In the genomic region with DNA sequence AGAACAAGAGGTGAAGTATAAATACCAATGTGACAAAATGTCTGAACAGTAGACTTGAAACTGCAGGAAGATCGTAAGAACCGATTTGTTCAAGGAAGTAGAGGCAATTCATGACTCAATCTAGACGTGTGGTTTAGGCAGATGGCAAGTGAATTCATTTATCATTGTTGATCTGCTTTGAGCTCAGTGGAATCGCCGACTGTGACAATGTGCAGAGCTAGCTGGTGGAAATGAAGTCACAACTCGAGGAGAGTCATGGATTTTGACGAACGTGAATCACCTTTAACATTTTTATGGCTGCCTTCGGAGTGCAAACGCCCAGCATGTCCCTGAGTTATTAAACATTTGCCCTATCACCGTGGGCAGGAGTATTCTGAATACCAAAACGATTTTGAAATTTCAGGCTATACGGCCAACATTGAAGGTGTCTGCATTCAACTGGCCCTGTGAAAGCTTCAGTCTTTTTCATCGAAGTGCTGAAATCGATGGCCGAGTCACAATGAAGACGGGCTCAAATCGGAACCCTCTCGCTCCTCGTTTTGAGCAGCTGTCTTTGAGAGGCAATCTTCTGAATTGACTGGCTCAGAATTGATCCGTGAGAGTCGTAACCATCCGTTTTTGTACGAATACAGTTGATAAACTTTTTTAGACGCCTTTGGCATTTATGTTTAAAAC, we compare ENCODE assay signal across 7 cellular contexts. TPM values are rescaled to one million over a fixed set of nuclear protein-coding genes. Genes with fewer than 3 reads are reported as not detected.
DNase-seq lines count a peak whose midpoint lies in the region; ATAC-seq and TF ChIP-seq lines count a peak whose summit lies in the region.

No MANE protein-coding gene starts in this region.

- peak; percentile 9 for ATAC-seq in GM18870 (IDR thresholded peaks at IDR 0.05; ENCODE audit: unreplicated experiment)
- peak; percentile 5 for ATAC-seq in HG03108 (IDR thresholded peaks at IDR 0.05; ENCODE audit: unreplicated experiment)
- ATAC-seq in heart right ventricle: peak in 5 of 8 donors; percentile 2 to 11 (median 6)
- ATAC-seq in GM18858 (IDR thresholded peaks at IDR 0.05; ENCODE audit: unreplicated experiment): no peak

- WGBS in heart right ventricle, 2 donors: 2 to 3% methylated on average over 25 of the region's 25 CpGs

- H3K4me3 Mint-ChIP-seq in activated naive CD4-positive, alpha-beta T cell treated with anti-CD3 and anti-CD28 coated beads, Interleukin-2, amount 50 U/mL, for 24 hours: peak overlapping the region; percentile 96

- H3K9me3 ChIP-seq in heart right ventricle: peaks cover 0 to 19% (median 0%) of the 10 kb centered on the region in 11 donors

- no peaks in the 10 kb centered on the region for H3K9me3 Mint-ChIP-seq in activated naive CD4-positive, alpha-beta T cell treated with anti-CD3 and anti-CD28 coated beads, Interleukin-2, amount 50 U/mL, for 24 hours

- no peaks in the 10 kb centered on the region for H3K27me3 Mint-ChIP-seq in activated naive CD4-positive, alpha-beta T cell treated with anti-CD3 and anti-CD28 coated beads, Interleukin-2, amount 50 U/mL, for 24 hours

- H3K4me1 Mint-ChIP-seq in activated naive CD4-positive, alpha-beta T cell treated with anti-CD3 and anti-CD28 coated beads, Interleukin-2, amount 50 U/mL, for 24 hours: peaks cover 21% of the 10 kb centered on the region

- intact Hi-C loops in heart right ventricle (cut with DNase I): loop anchor here in 1 of 10 donors (1.0 to 5.0 kb wide), 2 partner anchors 17 to 40 kb away; no protein-coding TSS in a partner anchor

- peaks cover 20% of the 10 kb centered on the region for H3K36me3 Mint-ChIP-seq in activated naive CD4-positive, alpha-beta T cell treated with anti-CD3 and anti-CD28 coated beads, Interleukin-2, amount 50 U/mL, for 24 hours

- H3K27me3 ChIP-seq in heart right ventricle: peaks cover 0 to 3% (median 0%) of the 10 kb centered on the region in 7 donors

- H3K4me1 ChIP-seq in heart right ventricle: peaks cover 0 to 26% (median 11%) of the 10 kb centered on the region in 9 donors

- H3K27ac Mint-ChIP-seq in activated naive CD4-positive, alpha-beta T cell treated with anti-CD3 and anti-CD28 coated beads, Interleukin-2, amount 50 U/mL, for 24 hours: peak overlapping the region; percentile 100

- peak; percentile 36 for DNase-seq in RPMI8226
- no peak for DNase-seq in heart right ventricle
- peak; percentile 81 for DNase-seq in renal cortical epithelial cell (ENCODE audit: low read depth)

- TF ChIP-seq CTCF in heart right ventricle (IDR thresholded peaks at IDR 0.05): no peak

- H3K27ac ChIP-seq in heart right ventricle: peak overlapping the region; percentile 68 to 97 (median 90)

- H3K4me3 ChIP-seq in heart right ventricle: peak overlapping the region in 9 of 10 donors; percentile 63 to 94 (median 79)

- peaks cover 0 to 10% (median 0%) of the 10 kb centered on the region in 9 donors for H3K36me3 ChIP-seq in heart right ventricle

RNA-seq across cellular contexts. Expression of a gene that starts 0.7 kb away (rescaled TPM):
- total RNA-seq in heart right ventricle: 10 to 100 TPM; 58.8 to 92.1 (median 80.3) TPM
- 10 to 100 TPM; 16.1 to 73.7 TPM for polyA plus RNA-seq in heart right ventricle
- total RNA-seq in renal cortical epithelial cell: 81.3 and 117 TPM in 2 replicates

RNA-seq across cellular contexts. Expression of a gene that starts 46.0 kb away (rescaled TPM):
- 1 to 10 TPM in 7 of 10 donors, under 1 TPM in 3; 0.53 to 2.7 (median 1.2) TPM for total RNA-seq in heart right ventricle
- 1 to 10 TPM; 1.5 to 1.7 TPM for polyA plus RNA-seq in heart right ventricle
- total RNA-seq in renal cortical epithelial cell: 0.17 and 3.7 TPM in 2 replicates

Comparison
In these comparisons a context has a peak if more than half of its experiments do, and no peak if none do; other contexts are left out.
1. DNase-seq: peak in RPMI8226 (single experiment) and renal cortical epithelial cell (single experiment); none in heart right ventricle (0 of 2).